ENCODE assay signal across 27 cellular contexts in the genomic region with DNA sequence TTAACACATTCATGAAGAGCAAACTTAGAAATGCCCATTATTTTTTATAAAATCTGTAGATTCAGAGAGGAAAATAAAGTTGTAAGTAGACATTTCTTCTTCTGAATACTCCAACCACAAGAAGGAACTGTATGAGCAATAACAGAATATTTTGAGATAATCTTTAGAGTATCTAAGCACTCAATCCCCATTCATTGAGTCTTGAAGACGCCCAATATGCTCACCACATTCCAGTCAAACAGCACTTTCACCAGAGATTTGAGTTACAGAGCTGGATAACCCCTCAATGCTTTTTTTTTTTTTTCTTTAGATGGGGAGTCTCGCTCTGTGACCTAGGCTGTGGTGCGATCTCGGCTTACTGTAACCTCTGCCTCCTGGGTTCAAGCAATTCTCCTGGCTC.
"Had no signal": no experiment of that assay in that cellular context is flagged by ENCODE, and none has a peak within 500 bp of the region (broad histone marks: within the 10 kb centered on the region; RNA-seq: fewer than 3 reads in every experiment).

No MANE protein-coding gene starts in this region.

- H3K27ac Mint-ChIP-seq: activated CD4-positive, alpha-beta T cell treated with anti-CD3 and anti-CD28 coated beads, Interleukin-2, amount 10 ng/mL, durations not matched to agents 7 days and 5 days; activated CD8-positive, alpha-beta T cell treated with anti-CD3 and anti-CD28 coated beads for 36 hours; activated naive CD4-positive, alpha-beta T cell treated with anti-CD3 and anti-CD28 coated beads, Interleukin-2, amount 50 U/mL, for 24 hours; effector memory CD8-positive, alpha-beta T cell had no signal

- H3K9me3 Mint-ChIP-seq: activated CD8-positive, alpha-beta T cell treated with anti-CD3 and anti-CD28 coated beads for 36 hours; activated naive CD4-positive, alpha-beta T cell treated with anti-CD3 and anti-CD28 coated beads, Interleukin-2, amount 50 U/mL, for 24 hours; effector memory CD8-positive, alpha-beta T cell had no signal

- H3K4me3 ChIP-seq: adrenal gland, body of pancreas, esophagus squamous epithelium, gastroesophageal sphincter had no signal

- H3K27me3 ChIP-seq: adrenal gland, body of pancreas, esophagus squamous epithelium, gastroesophageal sphincter had no signal

- ATAC-seq: activated CD8-positive, alpha-beta T cell treated with anti-CD3 and anti-CD28 coated beads for 36 hours; body of pancreas; effector memory CD8-positive, alpha-beta T cell; gastroesophageal sphincter had no signal

- FAIRE-seq: colon had no signal

- H3K27me3 Mint-ChIP-seq: activated CD4-positive, alpha-beta T cell treated with anti-CD3 and anti-CD28 coated beads, Interleukin-2, amount 10 ng/mL, durations not matched to agents 7 days and 5 days; activated CD8-positive, alpha-beta T cell treated with anti-CD3 and anti-CD28 coated beads for 36 hours; activated naive CD4-positive, alpha-beta T cell treated with anti-CD3 and anti-CD28 coated beads, Interleukin-2, amount 50 U/mL, for 24 hours; effector memory CD8-positive, alpha-beta T cell had no signal

- DNase-seq: activated CD4-positive, alpha-beta T cell treated with anti-CD3 and anti-CD28 coated beads for 4 hours; activated CD4-positive, alpha-beta T cell treated with anti-CD3 and anti-CD28 coated beads, Interleukin-2, amount 10 ng/mL, durations not matched to agents 7 days and 5 days; activated CD4-positive, alpha-beta T cell treated with anti-CD3 and anti-CD28 coated beads, Interleukin-2, amount 50 U/mL, for 48 hours; activated CD4-positive, CD25-positive, alpha-beta regulatory T cell; activated CD4-positive, CD25-positive, alpha-beta regulatory T cell treated with anti-CD3 and anti-CD28 coated beads, Interleukin-2, amount 50 U/mL, for 72 hours; activated CD8-positive, alpha-beta memory T cell treated with anti-CD3 and anti-CD28 coated beads for 24 hours; activated CD8-positive, alpha-beta T cell treated with anti-CD3 and anti-CD28 coated beads for 36 hours; activated effector memory CD4-positive, alpha-beta T cell treated with Interleukin-2 at 50 U/mL for 16 hours; activated gamma-delta T cell treated with Interleukin-2 at 50 U/mL for 16 hours; activated naive CD4-positive, alpha-beta T cell treated with Interleukin-2 at 50 U/mL for 16 hours; activated T-cell treated with anti-CD3 and anti-CD28 coated beads, Interleukin-2, amount 50 U/mL, for 48 hours; adrenal gland; amygdala; aorta; body of pancreas; caudate nucleus; cortex of kidney; dermis blood vessel endothelial cell; effector CD4-positive, alpha-beta T cell; effector memory CD8-positive, alpha-beta T cell; erythroblast; esophagus squamous epithelium; foreskin melanocyte; head of caudate nucleus had no signal

- H3K27ac ChIP-seq: adrenal gland, body of pancreas, esophagus squamous epithelium, gastroesophageal sphincter had no signal

- H3K4me1 ChIP-seq: body of pancreas had no signal

- H3K4me3 Mint-ChIP-seq: activated CD4-positive, alpha-beta T cell treated with anti-CD3 and anti-CD28 coated beads, Interleukin-2, amount 10 ng/mL, durations not matched to agents 7 days and 5 days; activated CD8-positive, alpha-beta T cell treated with anti-CD3 and anti-CD28 coated beads for 36 hours; activated naive CD4-positive, alpha-beta T cell treated with anti-CD3 and anti-CD28 coated beads, Interleukin-2, amount 50 U/mL, for 24 hours; effector memory CD8-positive, alpha-beta T cell had no signal
